ENCODE assay signal across 1 cellular context in the genomic region with DNA sequence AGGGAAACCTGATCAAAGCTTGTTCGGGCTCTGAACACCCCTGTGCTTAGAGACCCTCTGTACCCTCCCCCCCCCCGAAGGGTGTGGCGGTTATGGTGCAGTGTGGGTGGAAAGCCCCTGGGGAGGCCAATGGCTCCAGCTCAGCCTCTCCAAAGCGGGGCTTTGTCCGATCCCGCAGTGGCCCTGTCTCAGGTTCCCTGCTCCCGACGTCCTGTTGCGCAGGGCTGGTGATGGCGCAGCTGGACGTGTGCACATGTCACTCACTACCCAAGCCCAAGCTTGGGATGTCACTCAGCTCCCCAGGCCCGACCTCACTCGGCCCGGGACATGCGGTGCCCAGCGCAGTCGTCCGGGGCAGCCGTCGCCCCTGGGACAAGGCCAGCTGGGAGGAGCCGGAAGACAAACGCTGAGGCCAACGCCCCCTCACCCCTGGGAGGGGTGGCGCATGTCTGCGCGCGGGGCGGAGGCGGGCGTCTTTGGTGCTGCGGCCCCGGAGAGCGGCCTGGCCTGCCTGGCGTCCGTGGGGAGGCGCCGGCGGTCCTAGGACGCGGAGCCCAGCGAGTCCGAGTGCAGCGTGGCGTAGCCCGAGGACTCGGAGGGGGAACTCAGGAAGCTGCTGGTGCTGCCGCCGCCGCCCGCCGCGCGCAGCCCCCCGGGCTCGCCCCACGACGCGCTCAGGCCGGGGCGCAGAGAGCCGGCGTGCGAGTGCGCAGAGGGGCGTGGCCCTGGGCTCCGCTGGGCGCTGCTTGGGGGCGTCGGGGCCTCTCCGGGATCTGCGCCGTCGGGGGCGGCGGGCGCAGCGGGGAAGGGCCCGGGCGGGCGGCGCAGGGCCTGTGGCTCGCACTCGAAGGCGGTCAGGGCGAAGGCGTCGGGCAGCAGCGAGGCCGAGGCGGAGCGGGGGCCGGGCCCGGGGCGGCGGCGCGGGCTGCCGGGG.
TF ChIP-seq lines count a peak whose summit lies in the region.

No MANE protein-coding gene starts in this region.

TF ChIP-seq in GM12878, 131 proteins besides CTCF, POLR2A, EP300 and RAD21:
- 0 out of 2 replicates have a peak, but pooled peaks have one; percentile 47 for TF ChIP-seq LARP7 (IDR thresholded peaks at IDR 0.05)
- TF ChIP-seq HDAC6 (IDR thresholded peaks at IDR 0.05; ENCODE audit: unreplicated experiment), result peak; percentile 72
- TF ChIP-seq IKZF1 (conservative IDR thresholded peaks at IDR 0.05), result 0 out of 2 replicates have a peak, but pooled peaks have one; percentile 27
- TF ChIP-seq KAT2A (conservative IDR thresholded peaks at IDR 0.05; ENCODE audit: control insufficient read depth, low read depth, low read length), result no peak
- TF ChIP-seq IRF4 (IDR thresholded peaks at IDR 0.05; ENCODE audit: low read depth, low read length), result no peak
